ENCODE assay signal across 8 cellular contexts in the genomic region with DNA sequence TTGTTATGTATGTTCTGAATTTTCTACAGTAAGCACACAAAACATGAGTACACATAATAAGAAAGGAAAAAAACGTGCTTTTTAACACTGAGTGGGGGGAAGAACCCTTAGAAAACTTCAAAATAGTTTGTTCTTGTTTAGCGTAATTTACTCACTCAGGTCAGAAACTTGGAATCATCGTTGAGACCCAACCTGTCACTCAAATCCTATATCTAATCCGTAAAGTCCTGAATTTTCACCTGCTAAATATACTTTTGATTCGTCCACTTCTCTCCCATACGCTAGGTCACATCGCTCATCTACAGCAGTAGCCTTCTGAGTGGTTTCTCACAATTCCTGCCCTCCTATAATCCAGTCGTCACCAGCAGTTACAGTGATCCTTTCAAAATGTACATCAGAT. TPM values are rescaled to one million over a fixed set of nuclear protein-coding genes. Genes with fewer than 3 reads are reported as not detected.
A peak's percentile ranks its signal among the peaks of the same experiment; 100 is the strongest.
DNase-seq lines count a peak whose midpoint lies in the region; ATAC-seq and TF ChIP-seq lines count a peak whose summit lies in the region.

No MANE protein-coding gene starts in this region.

- peaks cover 5% of the 10 kb centered on the region for H3K4me1 Mint-ChIP-seq in progenitor cell of endocrine pancreas (ENCODE audit: low read depth)

- peak overlapping the region; percentile 99 for H3K4me3 Mint-ChIP-seq in progenitor cell of endocrine pancreas (ENCODE audit: low read depth)

- peak overlapping the region; percentile 78 for H3K4me3 ChIP-seq in GM06990 (replicated peaks; ENCODE audit: low read depth, low read length)
- H3K4me3 ChIP-seq in PC-3 (ENCODE audit: low read length) = peak overlapping the region; percentile 91
- H3K4me3 ChIP-seq in epithelial cell of proximal tubule (ENCODE audit: low read depth, low read length) = peak overlapping the region; percentile 96

- H3F3A ChIP-seq in PC-3 (ENCODE audit: low read length, unreplicated experiment) = no peaks in the 10 kb centered on the region

- CTCF ChIA-PET in PC-3 (lab: Charles Lee) = no interaction called here

- H3K9me2 ChIP-seq in PC-3 (replicated peaks; ENCODE audit: low read length) = no peaks in the 10 kb centered on the region

- peak overlapping the region; percentile 96 for H3K27ac Mint-ChIP-seq in progenitor cell of endocrine pancreas

- DNase-seq in GM06990 (ENCODE audit: extremely low read depth, insufficient read length) (no peak), PC-3 (no peak), epithelial cell of proximal tubule (ENCODE audit: low read depth) (no peak), progenitor cell of endocrine pancreas (ENCODE audit: low spot score, unreplicated experiment) (no peak), SHP77 treated with DMSO at 0.1 percent for 48 hours (lab: John Stamatoyannopoulos, UW) (no peak), dedifferentiated amniotic fluid mesenchymal stem cell (ENCODE audit: extremely low spot score) (no peak), NCI-H82 treated with DMSO at 0.1 percent for 48 hours (lab: John Stamatoyannopoulos, UW; ENCODE audit: unreplicated experiment) (no peak)
- no peak for DNase-seq in activated effector memory CD4-positive, alpha-beta T cell treated with anti-CD3 and anti-CD28 coated beads, Interleukin-2, amount 50 U/mL, for 16 hours

- peak overlapping the region; percentile 85 for H3K9ac ChIP-seq in PC-3 (ENCODE audit: low read length)

- intact Hi-C loops in PC-3 (cut with micrococcal nuclease) = no loop called here

- no peak overlapping the region for H3K27ac ChIP-seq in PC-3 (ENCODE audit: low read length)

- H3K9me3 Mint-ChIP-seq in progenitor cell of endocrine pancreas (ENCODE audit: low read depth) = peaks cover 5% of the 10 kb centered on the region

- H3K36me3 Mint-ChIP-seq in progenitor cell of endocrine pancreas (ENCODE audit: insufficient read depth) = peaks cover 21% of the 10 kb centered on the region

- no peaks in the 10 kb centered on the region for H3K9me3 ChIP-seq in PC-3 (ENCODE audit: low read length)

- peaks cover 23% of the 10 kb centered on the region for H3K4me1 ChIP-seq in PC-3 (ENCODE audit: insufficient read depth, low read length)

- no peak for TF ChIP-seq CTCF in GM06990 (IDR thresholded peaks at IDR 0.05; ENCODE audit: insufficient read depth, low read length, poor library complexity, severe bottlenecking)
- no peak for TF ChIP-seq CTCF in PC-3 (conservative IDR thresholded peaks at IDR 0.05; ENCODE audit: low read depth, low read length)
- no peak for TF ChIP-seq CTCF in epithelial cell of proximal tubule (conservative IDR thresholded peaks at IDR 0.05; ENCODE audit: low read depth, low read length)
- no peak for TF ChIP-seq CTCF in progenitor cell of endocrine pancreas (IDR thresholded peaks at IDR 0.05; ENCODE audit: unreplicated experiment)

- peaks cover 22% of the 10 kb centered on the region for H3K27me3 Mint-ChIP-seq in progenitor cell of endocrine pancreas

- no peaks in the 10 kb centered on the region for H4K20me1 ChIP-seq in PC-3 (ENCODE audit: low read length)

- POLR2A ChIA-PET in PC-3 (lab: Charles Lee; ENCODE audit: unreplicated experiment) = no interaction called here

- H2AFZ ChIP-seq in PC-3 (ENCODE audit: low read length) = peak overlapping the region; percentile 86

- BruUV-seq in PC-3 (replicated peaks; lab: Mats Ljungman, UMichigan) = no TSS peak

- peak overlapping the region; percentile 85 for H3K4me2 ChIP-seq in PC-3 (ENCODE audit: low read length)

- peaks cover 4% of the 10 kb centered on the region for H3K36me3 ChIP-seq in GM06990 (ENCODE audit: control insufficient read depth, insufficient read depth, low read length)
- peaks cover 20% of the 10 kb centered on the region for H3K36me3 ChIP-seq in PC-3 (ENCODE audit: low read depth, low read length)

- H3K27me3 ChIP-seq in GM06990 (replicated peaks; ENCODE audit: control insufficient read depth, insufficient read depth, low read length) (no peaks in the 10 kb centered on the region), PC-3 (ENCODE audit: low read length) (no peaks in the 10 kb centered on the region)

- peaks cover 28% of the 10 kb centered on the region for H3K79me2 ChIP-seq in PC-3 (ENCODE audit: low read length)

- ATAC-seq in PC-3 = peak; percentile 5; the same call in 1 of the 2 replicates

RNA-seq across cellular contexts. Expression of gene TPRKB, which starts 0.8 kb away (rescaled TPM):
- total RNA-seq in PC-3 (2014; rRNA removed) (42.2 and 51.4 TPM in 2 replicates), epithelial cell of proximal tubule (49.8 and 55.2 TPM in 2 replicates), progenitor cell of endocrine pancreas (43.3 and 46.8 TPM in 2 replicates)

RNA-seq across cellular contexts. Expression of gene DUSP11, which starts 43.5 kb away (rescaled TPM):
- 17.5 and 30.4 TPM in 2 replicates for total RNA-seq in PC-3 (2014; rRNA removed)
- total RNA-seq in epithelial cell of proximal tubule = 20.9 and 29.2 TPM in 2 replicates
- 22.2 and 25.0 TPM in 2 replicates for total RNA-seq in progenitor cell of endocrine pancreas

RNA-seq across cellular contexts. Expression of gene C2orf78, which starts 47.6 kb away (rescaled TPM):
- total RNA-seq in PC-3 (2014; rRNA removed) (not detected in 2 replicates), epithelial cell of proximal tubule (not detected in 2 replicates), progenitor cell of endocrine pancreas (not detected in 2 replicates)
